ENCODE assay signal across 8 cellular contexts in genomic region chr19:16293133-16294085, GRCh38. TPM values are rescaled to one million over a fixed set of nuclear protein-coding genes. Genes with fewer than 3 reads are reported as not detected.
DNase-seq lines count a peak whose midpoint lies in the region; ATAC-seq and TF ChIP-seq lines count a peak whose summit lies in the region.

No MANE protein-coding gene starts in this region.

- H3K4me1 ChIP-seq in Panc1 (ENCODE audit: control insufficient read depth, insufficient read depth, low read length) (peaks cover 22% of the 10 kb centered on the region; the same call in 1 of the 2 replicates), esophagus muscularis mucosa (peaks cover 27 to 40% (median 37%) of the 10 kb centered on the region in 4 donors), ovary (ENCODE audit: insufficient read depth) (peaks cover 11% of the 10 kb centered on the region)

- H3K36me3 ChIP-seq in Panc1 (ENCODE audit: control insufficient read depth, insufficient read depth, low read length) (no peaks in the 10 kb centered on the region), esophagus muscularis mucosa (no peaks in the 10 kb centered on the region), ovary (no peaks in the 10 kb centered on the region)

- in situ Hi-C loops in Caki2 (cut with HindIII; ENCODE audit: low pct_unique_long_range_greater_than_20kb, low sequenced_read_pairs): no loop called here
- in situ Hi-C loops in Panc1 (cut with HindIII; ENCODE audit: low pct_unique_long_range_greater_than_20kb, low sequenced_read_pairs): no loop called here

- BruUV-seq in Panc1 (replicated peaks; lab: Mats Ljungman, UMichigan): no TSS peak

- POLR2A ChIA-PET in Panc1 (lab: Charles Lee): no interaction called here

- DNase-seq in Caki2 (ENCODE audit: low read depth): peak; percentile 42
- DNase-seq in Panc1 (ENCODE audit: low read depth, low spot score): no peak
- DNase-seq in esophagus muscularis mucosa (ENCODE audit: extremely low spot score): peak; percentile 96
- peak; percentile 88 to 96 (median 92) for DNase-seq in ovary
- DNase-seq in AML-193 (lab: John Stamatoyannopoulos, UW): no peak
- no peak for DNase-seq in cerebellum (ENCODE audit: low spot score)
- no peak for DNase-seq in RKO (ENCODE audit: low spot score)

- TF ChIP-seq POLR2A in esophagus muscularis mucosa (IDR thresholded peaks at IDR 0.05; ENCODE audit: low read depth): no peak
- peak; percentile 28 for TF ChIP-seq POLR2A in ovary (IDR thresholded peaks at IDR 0.05)

- H3K27ac ChIP-seq in Panc1 (ENCODE audit: low read length) (peak overlapping the region; percentile 85), esophagus muscularis mucosa (replicated peaks in 1 of 4) (peak overlapping the region; percentile 84 to 93 (median 92)), ovary (peak overlapping the region; percentile 70 to 90)

- H3K27me3 ChIP-seq in Panc1 (ENCODE audit: control insufficient read depth, insufficient read depth, low read length) (no peaks in the 10 kb centered on the region), esophagus muscularis mucosa (no peaks in the 10 kb centered on the region), ovary (no peaks in the 10 kb centered on the region)

- intact Hi-C loops in Panc1 (cut with micrococcal nuclease; ENCODE audit: unreplicated experiment) (loop anchor here (1.0 kb wide), 1 partner anchor 14 kb away; no protein-coding TSS in a partner anchor), esophagus muscularis mucosa (cut with DNase I) (no loop called here), ovary (cut with DNase I) (loop anchor here in 1 of 4 donors (5.0 kb wide), 1 partner anchor 34 kb away; no protein-coding TSS in a partner anchor)

- TF ChIP-seq EP300 in esophagus muscularis mucosa (IDR thresholded peaks at IDR 0.05) (peak; percentile 8), ovary (IDR thresholded peaks at IDR 0.05) (peak; percentile 60)

- CTCF ChIA-PET in Panc1 (lab: Charles Lee): interaction anchor here (0.6 to 0.9 kb wide), 2 partner anchors 11 to 93 kb away, joined by 4 to 13 read pairs; no protein-coding TSS in a partner anchor

- H3K9me3 ChIP-seq in Panc1 (ENCODE audit: control insufficient read depth, insufficient read depth, low read depth, low read length) (no peaks in the 10 kb centered on the region), esophagus muscularis mucosa (no peaks in the 10 kb centered on the region), ovary (no peaks in the 10 kb centered on the region)

- 14% methylated on average over 27 of the region's 27 CpGs for WGBS in esophagus muscularis mucosa
- 2 to 5% (median 2%) methylated on average over 27 of the region's 27 CpGs for WGBS in ovary, 3 donors

- H3K4me3 ChIP-seq in Panc1 (ENCODE audit: low read depth in 2 of 2, low read length in 2 of 2) (peak overlapping the region; percentile 19 to 49), esophagus muscularis mucosa (peak overlapping the region; percentile 26 to 48 (median 40)), ovary (no peak overlapping the region)

- TF ChIP-seq CTCF in Panc1 (IDR thresholded peaks at IDR 0.05): no peak
- TF ChIP-seq CTCF in esophagus muscularis mucosa (IDR thresholded peaks at IDR 0.05): peak in 1 of 3 experiments; percentile 14
- TF ChIP-seq CTCF in ovary (IDR thresholded peaks at IDR 0.05): no peak

- ATAC-seq in Panc1 (peak; percentile 87), GM21737 (IDR thresholded peaks at IDR 0.05; ENCODE audit: unreplicated experiment) (no peak)

RNA-seq across cellular contexts. Expression of gene KLF2, which starts 31.2 kb away (rescaled TPM):
- total RNA-seq in Caki2 (2014; rRNA removed; shearing (Covaris generic); ENCODE audit: low replicate concordance): 0.55 and 3.0 TPM in 2 replicates
- total RNA-seq in Panc1 (2021; ENCODE audit: unreplicated experiment) (3.5 TPM), esophagus muscularis mucosa (10 to 100 TPM; 64.9 to 74.1 (median 68.5) TPM), ovary (100 to 1,000 TPM in 3 of 7 donors, 10 to 100 TPM in 4; 69.5 to 399 (median 97.8) TPM), cerebellum (5.3 TPM)
- 8.4 TPM for polyA plus RNA-seq in Panc1 (2012; ENCODE audit: insufficient read length)
- 10 to 100 TPM; 48.3 to 48.7 TPM for polyA plus RNA-seq in ovary

Comparison
In these comparisons a context has a peak if more than half of its experiments do, and no peak if none do; other contexts are left out.
1. DNase-seq: peak in Caki2 (single experiment), esophagus muscularis mucosa (single experiment) and ovary (5 of 5); none in Panc1 (single experiment), AML-193 (0 of 2), cerebellum (single experiment) and RKO (single experiment).
2. RNA of gene KLF2, which starts 31.2 kb away (total RNA-seq): 69.5 to 399 TPM in ovary and 64.9 to 74.1 TPM in esophagus muscularis mucosa; 5.3 TPM in cerebellum (single experiment), 3.5 TPM in Panc1 (single experiment) and 0.55 to 3.0 TPM in Caki2; every median in the first group is over 10 times any median in the second.
3. Peak in every context shown above with its lines, with median percentiles within 50 percentile points of each other: H3K27ac ChIP-seq.